ENCODE assay signal across 8 cellular contexts in genomic region chr22:49917997-49918910, GRCh38. TPM values are rescaled to one million over a fixed set of nuclear protein-coding genes. Genes with fewer than 3 reads are reported as not detected.
DNase-seq lines count a peak whose midpoint lies in the region; ATAC-seq and TF ChIP-seq lines count a peak whose summit lies in the region.

ALG12 (minus strand) TSS chr22:49918438; CDS start chr22:49913765, 4,673 bp downstream.
A gene with protein sequence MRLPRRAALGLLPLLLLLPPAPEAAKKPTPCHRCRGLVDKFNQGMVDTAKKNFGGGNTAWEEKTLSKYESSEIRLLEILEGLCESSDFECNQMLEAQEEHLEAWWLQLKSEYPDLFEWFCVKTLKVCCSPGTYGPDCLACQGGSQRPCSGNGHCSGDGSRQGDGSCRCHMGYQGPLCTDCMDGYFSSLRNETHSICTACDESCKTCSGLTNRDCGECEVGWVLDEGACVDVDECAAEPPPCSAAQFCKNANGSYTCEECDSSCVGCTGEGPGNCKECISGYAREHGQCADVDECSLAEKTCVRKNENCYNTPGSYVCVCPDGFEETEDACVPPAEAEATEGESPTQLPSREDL (plus strand): TSS chr22:49918634. CDS start chr22:49918770, 136 bp downstream.

- TF ChIP-seq CTCF in GM13976 (IDR thresholded peaks at IDR 0.05; ENCODE audit: borderline replicate concordance, control extremely low read depth, extremely low read depth, insufficient read depth, missing control alignments) = no peak
- TF ChIP-seq CTCF in adrenal gland (IDR thresholded peaks at IDR 0.05) = peak in 1 of 6 experiments; percentile 2
- peak in 1 of 12 donors; percentile 12 for TF ChIP-seq CTCF in heart left ventricle (IDR thresholded peaks at IDR 0.05)
- no peak for TF ChIP-seq CTCF in type B pancreatic cell (conservative IDR thresholded peaks at IDR 0.05)

- ATAC-seq in HG02840 (IDR thresholded peaks at IDR 0.05; ENCODE audit: low FRiP score, unreplicated experiment) = peak; percentile 76
- ATAC-seq in heart left ventricle = peak; percentile 97 to 99 (median 98)

- H3K9me3 Mint-ChIP-seq in type B pancreatic cell = no peaks in the 10 kb centered on the region

- H3K27ac ChIP-seq in adrenal gland (peak within 1 kb of the TSS; percentile 89 to 95 (median 94)), heart left ventricle (peak within 1 kb of the TSS; percentile 60 to 99 (median 96))

- peak within 1 kb of the TSS; percentile 45 to 87 (median 70) for H3K4me3 ChIP-seq in adrenal gland
- H3K4me3 ChIP-seq in heart left ventricle = peak within 1 kb of the TSS; percentile 69 to 98 (median 88)

- in situ Hi-C loops in GM13976 (cut with MboI; ENCODE audit: low sequenced_read_pairs, unreplicated experiment) = no loop called here

- no peaks in the 10 kb centered on the region for H3K27me3 Mint-ChIP-seq in type B pancreatic cell

- H3K4me1 ChIP-seq in adrenal gland (replicated peaks in 1 of 2) (peaks cover 9 to 20% of the 10 kb centered on the region in 2 donors), heart left ventricle (peaks cover 0 to 24% (median 17%) of the 10 kb centered on the region in 12 donors)

- H3K27ac Mint-ChIP-seq in type B pancreatic cell = peak within 1 kb of the TSS; percentile 91

- no peaks in the 10 kb centered on the region for H3K27me3 ChIP-seq in adrenal gland
- no peaks in the 10 kb centered on the region for H3K27me3 ChIP-seq in heart left ventricle

- H3K4me1 Mint-ChIP-seq in type B pancreatic cell (ENCODE audit: unreplicated experiment) = peaks cover 3% of the 10 kb centered on the region

- H3K36me3 Mint-ChIP-seq in type B pancreatic cell = no peaks in the 10 kb centered on the region

- no peaks in the 10 kb centered on the region for H3K9me3 ChIP-seq in adrenal gland (replicated peaks in 1 of 3)
- H3K9me3 ChIP-seq in heart left ventricle = no peaks in the 10 kb centered on the region

- peak within 1 kb of the TSS; percentile 92 for H3K4me3 Mint-ChIP-seq in type B pancreatic cell

- peak; percentile 75 to 77 for TF ChIP-seq POLR2A in adrenal gland (IDR thresholded peaks at IDR 0.05)
- TF ChIP-seq POLR2A in heart left ventricle (IDR thresholded peaks at IDR 0.05) = peak; percentile 86 to 88

- WGBS in adrenal gland, 4 donors = 0 to 1% (median 0%) methylated on average over 4 to 103 of the region's 103 CpGs
- 0 to 1% (median 0%) methylated on average over 45 to 103 of the region's 103 CpGs for WGBS in heart left ventricle, 4 donors

- DNase-seq in GM13976 (ENCODE audit: low spot score) (peak; percentile 99), NCI-H1436 treated with DMSO at 0.1 percent for 48 hours (lab: John Stamatoyannopoulos, UW) (peak; percentile 79), T-helper 1 cell (peak; percentile 94 to 97 (median 95)), adrenal gland (peak; percentile 97 to 99 (median 98)), heart left ventricle (peak; percentile 99), posterior cingulate gyrus (peak; percentile 96 to 100 (median 99)), type B pancreatic cell (ENCODE audit: extremely low spot score, unreplicated experiment) (peak; percentile 99)

- intact Hi-C loops in adrenal gland (cut with DNase I) (loop anchor here (10.0 kb wide), 2 partner anchors 63 to 133 kb away; partner anchors contain the start of gene ZBED4 (in 2 of the 2)), heart left ventricle (cut with DNase I) (loop anchor here in 6 of 10 donors (2.0 to 10.0 kb wide), 9 partner anchors 61 to 151 kb away; partner anchors contain the start of gene ZBED4 (in 3 of the 6)), posterior cingulate gyrus (cut with DNase I) (loop anchor here (2.0 kb wide), 1 partner anchor 65 kb away; the partner anchor contains the start of gene ZBED4)

- peaks cover 0 to 12% of the 10 kb centered on the region in 2 donors for H3K36me3 ChIP-seq in adrenal gland (replicated peaks in 1 of 2)
- peaks cover 0 to 32% (median 20%) of the 10 kb centered on the region in 9 donors for H3K36me3 ChIP-seq in heart left ventricle

RNA-seq across cellular contexts. Expression of gene ALG12, which starts in this region (rescaled TPM):
- total RNA-seq in adrenal gland (10 to 100 TPM; 16.2 to 33.6 (median 24.9) TPM), heart left ventricle (10 to 100 TPM in 8 of 9 donors, 1 to 10 TPM in 1; 9.8 to 26.8 (median 15.2) TPM), type B pancreatic cell (ENCODE audit: low replicate concordance) (30.0 and 37.6 TPM in 2 replicates)
- polyA plus RNA-seq in adrenal gland (10 to 100 TPM in 2 of 3 donors, 1 to 10 TPM in 1; 6.4 to 11.6 (median 11.3) TPM), heart left ventricle (10 to 100 TPM in 1 of 2 donors, 1 to 10 TPM in 1; 9.1 to 12.4 TPM)

RNA-seq across cellular contexts. Expression of the second gene that starts in this region (rescaled TPM):
- total RNA-seq in adrenal gland (10 to 100 TPM; 24.0 to 63.4 (median 47.0) TPM), heart left ventricle (10 to 100 TPM; 16.7 to 36.2 (median 21.6) TPM), type B pancreatic cell (ENCODE audit: low replicate concordance) (45.2 and 55.8 TPM in 2 replicates)
- polyA plus RNA-seq in adrenal gland (10 to 100 TPM; 14.5 to 28.1 (median 23.0) TPM), heart left ventricle (10 to 100 TPM; 15.0 to 70.3 TPM)

Comparison
In these comparisons a context has a peak if more than half of its experiments do, and no peak if none do; other contexts are left out.
1. Peak in every context shown above with its lines: DNase-seq, ATAC-seq, H3K4me3 ChIP-seq and H3K27ac ChIP-seq.